In the genomic region with DNA sequence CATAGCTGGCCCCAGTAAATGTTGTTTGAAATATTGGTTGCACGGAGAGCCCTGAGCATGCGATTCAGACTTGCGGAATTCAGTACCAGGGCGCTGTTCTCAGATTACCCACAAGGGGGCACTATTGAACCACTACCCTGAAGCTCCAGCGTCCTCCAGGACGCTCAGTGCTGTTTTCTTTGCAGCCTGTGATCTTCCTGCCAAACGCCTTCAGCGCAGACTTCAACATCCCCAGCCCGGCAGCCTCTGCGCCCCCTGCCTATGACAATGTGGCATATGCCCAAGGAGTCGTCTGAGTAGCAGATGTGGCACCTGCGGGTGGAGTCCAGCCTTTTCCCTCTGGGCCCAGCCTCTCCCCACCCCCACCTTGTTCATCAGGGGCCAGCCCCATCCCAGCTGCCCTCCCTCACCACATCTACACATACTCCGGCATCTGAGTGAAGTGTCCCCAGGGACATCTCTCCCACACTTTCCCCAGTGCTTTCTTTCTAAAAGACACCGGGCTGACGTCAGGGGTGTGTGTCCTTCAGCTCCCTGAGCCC, we compare ENCODE assay signal across 8 cellular contexts. TPM values are rescaled to one million over a fixed set of nuclear protein-coding genes. Genes with fewer than 3 reads are reported as not detected.
DNase-seq lines count a peak whose midpoint lies in the region; TF ChIP-seq lines count a peak whose summit lies in the region.

No MANE protein-coding gene starts in this region.

- no peaks in the 10 kb centered on the region for H3K36me3 Mint-ChIP-seq in activated naive CD4-positive, alpha-beta T cell treated with anti-CD3 and anti-CD28 coated beads, Interleukin-2, amount 10 ng/mL, durations not matched to agents 7 days and 5 days

- TF ChIP-seq CTCF in HEK293 (tag by site-specific recombination; IDR thresholded peaks at IDR 0.05) = peak; percentile 86
- peak; percentile 90 for TF ChIP-seq CTCF in NB4 (IDR thresholded peaks at IDR 0.05; ENCODE audit: low read depth, low read length)

- H3K27ac ChIP-seq in HEK293 (ENCODE audit: extremely low read depth, low read depth, low read length) (no peak overlapping the region), SK-N-MC (no peak overlapping the region)

- DNase-seq in GM04504 (ENCODE audit: low read depth) = peak; percentile 72
- DNase-seq in NB4 (ENCODE audit: low read depth) = peak; percentile 94
- peak; percentile 84 for DNase-seq in SK-N-MC (ENCODE audit: low read depth, low spot score)
- DNase-seq in activated naive CD4-positive, alpha-beta T cell treated with anti-CD3 and anti-CD28 coated beads, Interleukin-2, amount 10 ng/mL, durations not matched to agents 7 days and 5 days = peak; percentile 90
- peak; percentile 50 to 94 (median 85) for DNase-seq in head of caudate nucleus
- DNase-seq in pulmonary artery endothelial cell (ENCODE audit: low read depth, low spot score) = peak; percentile 79
- no peak for DNase-seq in cortex of kidney (lab: John Stamatoyannopoulos, UW)

- no peaks in the 10 kb centered on the region for H3K36me3 ChIP-seq in HEK293 (ENCODE audit: control insufficient read depth in 2 of 2, insufficient read depth in 1 of 2, low read length in 2 of 2)
- no peaks in the 10 kb centered on the region for H3K36me3 ChIP-seq in SK-N-MC (ENCODE audit: insufficient read depth, low read length)

- no peaks in the 10 kb centered on the region for H3K4me1 ChIP-seq in HEK293 (ENCODE audit: control insufficient read depth, insufficient read depth, low read length)

- no peaks in the 10 kb centered on the region for H3K9me3 Mint-ChIP-seq in activated naive CD4-positive, alpha-beta T cell treated with anti-CD3 and anti-CD28 coated beads, Interleukin-2, amount 10 ng/mL, durations not matched to agents 7 days and 5 days

- intact Hi-C loops in head of caudate nucleus (cut with DNase I) = no loop called here

- no peak overlapping the region for H3K9ac ChIP-seq in SK-N-MC (ENCODE audit: insufficient read length)

- no peak overlapping the region for H3K4me3 Mint-ChIP-seq in activated naive CD4-positive, alpha-beta T cell treated with anti-CD3 and anti-CD28 coated beads, Interleukin-2, amount 10 ng/mL, durations not matched to agents 7 days and 5 days

- TF ChIP-seq POLR2A in NB4 (IDR thresholded peaks at IDR 0.05; ENCODE audit: extremely low read depth, insufficient read length) = no peak

- peaks cover 7% of the 10 kb centered on the region for H3K4me1 Mint-ChIP-seq in activated naive CD4-positive, alpha-beta T cell treated with anti-CD3 and anti-CD28 coated beads, Interleukin-2, amount 10 ng/mL, durations not matched to agents 7 days and 5 days

- peak overlapping the region; percentile 58 for H3K27ac Mint-ChIP-seq in activated naive CD4-positive, alpha-beta T cell treated with anti-CD3 and anti-CD28 coated beads, Interleukin-2, amount 10 ng/mL, durations not matched to agents 7 days and 5 days

- H3K4me3 ChIP-seq in HEK293 (ENCODE audit: low read depth, low read length) (no peak overlapping the region), NB4 (ENCODE audit: low read depth, low read length) (no peak overlapping the region), SK-N-MC (no peak overlapping the region)

- POLR2A ChIA-PET in HEK293 (lab: Yijun Ruan, JAX) = interaction anchor here (0.5 to 1.4 kb wide), 3 partner anchors 13 to 369 kb away, joined by 3 to 5 read pairs (median 4); no protein-coding TSS in a partner anchor

- CTCF ChIA-PET in HEK293 (lab: Yijun Ruan, JAX) = interaction anchor here (0.5 to 6.7 kb wide), 35 partner anchors 10 to 1215 kb away, joined by 3 to 34 read pairs (median 4); a partner anchor contains a TSS
- CTCF ChIA-PET in activated naive CD4-positive, alpha-beta T cell treated with anti-CD3 and anti-CD28 coated beads, Interleukin-2, amount 10 ng/mL, durations not matched to agents 7 days and 5 days (lab: Charles Lee) = interaction anchor here (0.6 to 4.0 kb wide), 17 partner anchors 10 to 413 kb away, joined by 3 to 22 read pairs (median 4); a partner anchor contains a TSS

- no peaks in the 10 kb centered on the region for H3K9me3 ChIP-seq in HEK293 (ENCODE audit: control insufficient read depth, insufficient read depth, low read depth, low read length)
- H3K9me3 ChIP-seq in SK-N-MC (ENCODE audit: low read depth, low read length) = no peaks in the 10 kb centered on the region

- H3K27me3 Mint-ChIP-seq in activated naive CD4-positive, alpha-beta T cell treated with anti-CD3 and anti-CD28 coated beads, Interleukin-2, amount 10 ng/mL, durations not matched to agents 7 days and 5 days = peaks cover 33% of the 10 kb centered on the region

TF ChIP-seq in HEK293, 187 proteins besides CTCF, POLR2A, EP300 and RAD21 (continues in another document):
- peak; percentile 92 for TF ChIP-seq ZNF654 (tag by site-specific recombination; IDR thresholded peaks at IDR 0.05; ENCODE audit: low read depth)
- TF ChIP-seq SCRT1 (tag by site-specific recombination; IDR thresholded peaks at IDR 0.05; ENCODE audit: borderline replicate concordance) = no peak
- no peak for TF ChIP-seq ZNF560 (tag by site-specific recombination; IDR thresholded peaks at IDR 0.05; ENCODE audit: borderline replicate concordance)
- TF ChIP-seq, protein P1, sequence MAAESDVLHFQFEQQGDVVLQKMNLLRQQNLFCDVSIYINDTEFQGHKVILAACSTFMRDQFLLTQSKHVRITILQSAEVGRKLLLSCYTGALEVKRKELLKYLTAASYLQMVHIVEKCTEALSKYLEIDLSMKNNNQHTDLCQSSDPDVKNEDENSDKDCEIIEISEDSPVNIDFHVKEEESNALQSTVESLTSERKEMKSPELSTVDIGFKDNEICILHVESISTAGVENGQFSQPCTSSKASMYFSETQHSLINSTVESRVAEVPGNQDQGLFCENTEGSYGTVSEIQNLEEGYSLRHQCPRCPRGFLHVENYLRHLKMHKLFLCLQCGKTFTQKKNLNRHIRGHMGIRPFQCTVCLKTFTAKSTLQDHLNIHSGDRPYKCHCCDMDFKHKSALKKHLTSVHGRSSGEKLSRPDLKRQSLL (tag by site-specific recombination; IDR thresholded peaks at IDR 0.05) = peak; percentile 84
- TF ChIP-seq, protein P2, sequence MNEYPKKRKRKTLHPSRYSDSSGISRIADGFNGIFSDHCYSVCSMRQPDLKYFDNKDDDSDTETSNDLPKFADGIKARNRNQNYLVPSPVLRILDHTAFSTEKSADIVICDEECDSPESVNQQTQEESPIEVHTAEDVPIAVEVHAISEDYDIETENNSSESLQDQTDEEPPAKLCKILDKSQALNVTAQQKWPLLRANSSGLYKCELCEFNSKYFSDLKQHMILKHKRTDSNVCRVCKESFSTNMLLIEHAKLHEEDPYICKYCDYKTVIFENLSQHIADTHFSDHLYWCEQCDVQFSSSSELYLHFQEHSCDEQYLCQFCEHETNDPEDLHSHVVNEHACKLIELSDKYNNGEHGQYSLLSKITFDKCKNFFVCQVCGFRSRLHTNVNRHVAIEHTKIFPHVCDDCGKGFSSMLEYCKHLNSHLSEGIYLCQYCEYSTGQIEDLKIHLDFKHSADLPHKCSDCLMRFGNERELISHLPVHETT (tag by site-specific recombination; IDR thresholded peaks at IDR 0.05) = no peak
- TF ChIP-seq, protein P3, sequence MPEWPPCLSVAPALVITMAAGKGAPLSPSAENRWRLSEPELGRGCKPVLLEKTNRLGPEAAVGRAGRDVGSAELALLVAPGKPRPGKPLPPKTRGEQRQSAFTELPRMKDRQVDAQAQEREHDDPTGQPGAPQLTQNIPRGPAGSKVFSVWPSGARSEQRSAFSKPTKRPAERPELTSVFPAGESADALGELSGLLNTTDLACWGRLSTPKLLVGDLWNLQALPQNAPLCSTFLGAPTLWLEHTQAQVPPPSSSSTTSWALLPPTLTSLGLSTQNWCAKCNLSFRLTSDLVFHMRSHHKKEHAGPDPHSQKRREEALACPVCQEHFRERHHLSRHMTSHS (tag by site-specific recombination; IDR thresholded peaks at IDR 0.05) = no peak
- TF ChIP-seq, protein P4, sequence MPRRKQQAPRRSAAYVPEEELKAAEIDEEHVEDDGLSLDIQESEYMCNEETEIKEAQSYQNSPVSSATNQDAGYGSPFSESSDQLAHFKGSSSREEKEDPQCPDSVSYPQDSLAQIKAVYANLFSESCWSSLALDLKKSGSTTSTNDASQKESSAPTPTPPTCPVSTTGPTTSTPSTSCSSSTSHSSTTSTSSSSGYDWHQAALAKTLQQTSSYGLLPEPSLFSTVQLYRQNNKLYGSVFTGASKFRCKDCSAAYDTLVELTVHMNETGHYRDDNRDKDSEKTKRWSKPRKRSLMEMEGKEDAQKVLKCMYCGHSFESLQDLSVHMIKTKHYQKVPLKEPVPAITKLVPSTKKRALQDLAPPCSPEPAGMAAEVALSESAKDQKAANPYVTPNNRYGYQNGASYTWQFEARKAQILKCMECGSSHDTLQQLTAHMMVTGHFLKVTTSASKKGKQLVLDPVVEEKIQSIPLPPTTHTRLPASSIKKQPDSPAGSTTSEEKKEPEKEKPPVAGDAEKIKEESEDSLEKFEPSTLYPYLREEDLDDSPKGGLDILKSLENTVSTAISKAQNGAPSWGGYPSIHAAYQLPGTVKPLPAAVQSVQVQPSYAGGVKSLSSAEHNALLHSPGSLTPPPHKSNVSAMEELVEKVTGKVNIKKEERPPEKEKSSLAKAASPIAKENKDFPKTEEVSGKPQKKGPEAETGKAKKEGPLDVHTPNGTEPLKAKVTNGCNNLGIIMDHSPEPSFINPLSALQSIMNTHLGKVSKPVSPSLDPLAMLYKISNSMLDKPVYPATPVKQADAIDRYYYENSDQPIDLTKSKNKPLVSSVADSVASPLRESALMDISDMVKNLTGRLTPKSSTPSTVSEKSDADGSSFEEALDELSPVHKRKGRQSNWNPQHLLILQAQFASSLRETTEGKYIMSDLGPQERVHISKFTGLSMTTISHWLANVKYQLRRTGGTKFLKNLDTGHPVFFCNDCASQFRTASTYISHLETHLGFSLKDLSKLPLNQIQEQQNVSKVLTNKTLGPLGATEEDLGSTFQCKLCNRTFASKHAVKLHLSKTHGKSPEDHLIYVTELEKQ (tag by site-specific recombination; IDR thresholded peaks at IDR 0.05; ENCODE audit: borderline replicate concordance) = no peak
- TF ChIP-seq ZNF2 (tag by site-specific recombination; IDR thresholded peaks at IDR 0.05) = peak; percentile 47; the same call in 1 of the 2 replicates

RNA-seq across cellular contexts. Expression of a gene that starts 9.6 kb away (rescaled TPM):
- not detected in 2 replicates for total RNA-seq in pulmonary artery endothelial cell

RNA-seq across cellular contexts. Expression of a gene that starts 18.8 kb away (rescaled TPM):
- total RNA-seq in pulmonary artery endothelial cell = not detected in 2 replicates

RNA-seq across cellular contexts. Expression of a gene that starts 51.0 kb away (rescaled TPM):
- total RNA-seq in pulmonary artery endothelial cell = not detected in 2 replicates
